Comparison of ENCODE assay signal across 8 cellular contexts in the genomic region with DNA sequence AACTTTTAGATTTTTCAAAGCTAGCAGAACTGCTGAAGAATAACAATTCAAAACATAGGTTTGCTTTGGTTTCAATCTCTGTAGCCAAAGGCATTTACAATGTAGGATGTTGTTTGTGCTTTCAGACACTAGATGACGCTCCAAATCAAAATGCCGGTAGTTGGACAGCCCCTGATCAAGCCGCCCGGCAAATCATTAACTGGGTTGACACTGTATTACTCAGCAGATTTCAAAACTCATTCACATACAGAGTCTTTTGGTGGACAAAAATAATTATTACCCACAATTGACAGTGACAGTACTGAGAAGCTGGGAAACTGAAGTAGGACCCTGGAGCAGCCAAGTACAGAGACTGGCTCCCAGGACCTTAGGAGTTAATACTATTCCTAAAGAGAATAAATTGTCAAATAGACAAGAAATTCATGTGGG. TPM values are rescaled to one million over a fixed set of nuclear protein-coding genes. Genes with fewer than 3 reads are reported as not detected.
A peak's percentile ranks its signal among the peaks of the same experiment; 100 is the strongest.
DNase-seq lines count a peak whose midpoint lies in the region; ATAC-seq, FAIRE-seq and TF ChIP-seq lines count a peak whose summit lies in the region.

No MANE protein-coding gene starts in this region.

- no peak overlapping the region for H3K4me3 Mint-ChIP-seq in central memory CD8-positive, alpha-beta T cell
- no peak overlapping the region for H3K4me3 Mint-ChIP-seq in stimulated activated memory B cell treated with anti-CD40 and anti-IgM and Interleukin-4, amounts not matched to agents 10 μg/mL and 1 μg/mL and 100 μg/mL, for 72 hours

- in situ Hi-C loops in ACHN (cut with HindIII; ENCODE audit: low pct_ligation_motif_present, low pct_unique_long_range_greater_than_20kb, low sequenced_read_pairs): no loop called here

- H3K9me3 Mint-ChIP-seq in central memory CD8-positive, alpha-beta T cell: no peaks in the 10 kb centered on the region
- H3K9me3 Mint-ChIP-seq in stimulated activated memory B cell treated with anti-CD40 and anti-IgM and Interleukin-4, amounts not matched to agents 10 μg/mL and 1 μg/mL and 100 μg/mL, for 72 hours: no peaks in the 10 kb centered on the region

- ATAC-seq in HG02759 (IDR thresholded peaks at IDR 0.05; ENCODE audit: unreplicated experiment): peak; percentile 94
- peak; percentile 87 for ATAC-seq in central memory CD8-positive, alpha-beta T cell (replicated peaks; ENCODE audit: extremely low read depth, poor library complexity, severe bottlenecking)
- peak; percentile 93 for ATAC-seq in stimulated activated memory B cell treated with anti-CD40 and anti-IgM and Interleukin-4, amounts not matched to agents 10 μg/mL and 1 μg/mL and 100 μg/mL, for 72 hours

- H3K27me3 Mint-ChIP-seq in central memory CD8-positive, alpha-beta T cell: no peaks in the 10 kb centered on the region
- H3K27me3 Mint-ChIP-seq in stimulated activated memory B cell treated with anti-CD40 and anti-IgM and Interleukin-4, amounts not matched to agents 10 μg/mL and 1 μg/mL and 100 μg/mL, for 72 hours: no peaks in the 10 kb centered on the region

- no peaks in the 10 kb centered on the region for H3K4me1 Mint-ChIP-seq in central memory CD8-positive, alpha-beta T cell
- peaks cover 11% of the 10 kb centered on the region for H3K4me1 Mint-ChIP-seq in stimulated activated memory B cell treated with anti-CD40 and anti-IgM and Interleukin-4, amounts not matched to agents 10 μg/mL and 1 μg/mL and 100 μg/mL, for 72 hours

- peak; percentile 74 for FAIRE-seq in GM12892 (lab: Jason Lieb, UNC)

- TF ChIP-seq POLR2A in GM12892 (IDR thresholded peaks at IDR 0.05; ENCODE audit: low read depth, low read length): no peak

- DNase-seq in ACHN (peak; percentile 94), GM12892 (ENCODE audit: insufficient read length) (no peak), NCI-H1105 (lab: John Stamatoyannopoulos, UW) (peak; percentile 40), T follicular helper cell (ENCODE audit: low read depth) (peak; percentile 21), kidney glomerular epithelial cell (lab: John Stamatoyannopoulos, UW) (peak; percentile 87)
- peak in 1 of 2 donors; percentile 58 for DNase-seq in central memory CD8-positive, alpha-beta T cell (ENCODE audit: low spot score in 2 of 2)

- no peak overlapping the region for H3K27ac Mint-ChIP-seq in central memory CD8-positive, alpha-beta T cell (ENCODE audit: low read depth)
- peak overlapping the region; percentile 63 for H3K27ac Mint-ChIP-seq in stimulated activated memory B cell treated with anti-CD40 and anti-IgM and Interleukin-4, amounts not matched to agents 10 μg/mL and 1 μg/mL and 100 μg/mL, for 72 hours

- H3K36me3 Mint-ChIP-seq in central memory CD8-positive, alpha-beta T cell (ENCODE audit: insufficient read depth): no peaks in the 10 kb centered on the region
- no peaks in the 10 kb centered on the region for H3K36me3 Mint-ChIP-seq in stimulated activated memory B cell treated with anti-CD40 and anti-IgM and Interleukin-4, amounts not matched to agents 10 μg/mL and 1 μg/mL and 100 μg/mL, for 72 hours

RNA-seq across cellular contexts. Expression of a gene that starts 21.3 kb away (rescaled TPM):
- 4.4 TPM for polyA plus RNA-seq in GM12892 (2012; ENCODE audit: missing spikeins)
